In genomic region chrX:44951572-44952067, GRCh38 we compare ENCODE assay signal across 22 cellular contexts.
A peak's percentile ranks its signal among the peaks of the same experiment; 100 is the strongest.
DNase-seq lines count a peak whose midpoint lies in the region; ATAC-seq and TF ChIP-seq lines count a peak whose summit lies in the region.
"Had no signal": no experiment of that assay in that cellular context is flagged by ENCODE, and none has a peak within 500 bp of the region (broad histone marks: within the 10 kb centered on the region; RNA-seq: fewer than 3 reads in every experiment).

No MANE protein-coding gene starts in this region.

- no peaks in the 10 kb centered on the region for H3K9me2 ChIP-seq in PC-3 (replicated peaks; ENCODE audit: low read length)

- no peak for ATAC-seq in PC-3
- ATAC-seq: left lobe of liver had no signal

- no peaks in the 10 kb centered on the region for H3F3A ChIP-seq in PC-3 (ENCODE audit: low read length, unreplicated experiment)

- peaks cover 14% of the 10 kb centered on the region for H4K20me1 ChIP-seq in PC-3 (ENCODE audit: low read length)

- H3K4me1 Mint-ChIP-seq in Calu3 (ENCODE audit: low read depth, unreplicated experiment) (peaks cover 35% of the 10 kb centered on the region), endothelial cell (ENCODE audit: unreplicated experiment) (peaks cover 26% of the 10 kb centered on the region), mesothelial cell of epicardium (peaks cover 51% of the 10 kb centered on the region)

- 34% methylated on average over 2 of the region's 2 CpGs for WGBS in HUES64

- intact Hi-C loops in Calu3 (cut with micrococcal nuclease; ENCODE audit: unreplicated experiment), result no loop called here
- intact Hi-C loops in PC-3 (cut with micrococcal nuclease), result no loop called here

- TSS peak; percentile 78 for BruUV-seq in Calu3 (replicated peaks; lab: Mats Ljungman, UMichigan)
- no TSS peak for BruUV-seq in PC-3 (replicated peaks; lab: Mats Ljungman, UMichigan)

- H3K4me1 ChIP-seq in HUES64 (ENCODE audit: insufficient read depth, low read length) (peaks cover 27% of the 10 kb centered on the region; the same call in 1 of the 2 replicates), PC-3 (ENCODE audit: insufficient read depth, low read length) (peaks cover 28% of the 10 kb centered on the region)

- H3K79me2 ChIP-seq in PC-3 (ENCODE audit: low read length), result peaks cover 99% of the 10 kb centered on the region

- H3K9ac ChIP-seq in HUES64 (ENCODE audit: low read depth, low read length), result peak overlapping the region; percentile 92
- no peak overlapping the region for H3K9ac ChIP-seq in PC-3 (ENCODE audit: low read length)

- POLR2A ChIA-PET in PC-3 (lab: Charles Lee; ENCODE audit: unreplicated experiment), result no interaction called here

- H3K36me3 ChIP-seq in HUES64 (ENCODE audit: insufficient read depth, low read length) (no peaks in the 10 kb centered on the region), PC-3 (ENCODE audit: low read depth, low read length) (no peaks in the 10 kb centered on the region)
- H3K36me3 ChIP-seq: pancreas, suprapubic skin had no signal

- H3K4me3 Mint-ChIP-seq in Calu3 (ENCODE audit: low read depth, unreplicated experiment) (no peak overlapping the region), endothelial cell (ENCODE audit: unreplicated experiment) (peak overlapping the region; percentile 89), mesothelial cell of epicardium (peak overlapping the region; percentile 72)
- H3K4me3 Mint-ChIP-seq: activated CD4-positive, alpha-beta T cell treated with anti-CD3 and anti-CD28 coated beads, Interleukin-2, amount 10 ng/mL, durations not matched to agents 24 days and 14 days; activated naive CD8-positive, alpha-beta T cell had no signal

- H3K27ac ChIP-seq in HUES64 (ENCODE audit: low read depth, low read length), result peak overlapping the region; percentile 80
- no peak overlapping the region for H3K27ac ChIP-seq in PC-3 (ENCODE audit: low read length)
- H3K27ac ChIP-seq: pancreas, suprapubic skin had no signal

- peak overlapping the region; percentile 14 for H3K27ac Mint-ChIP-seq in Calu3 (ENCODE audit: unreplicated experiment)
- H3K27ac Mint-ChIP-seq in endothelial cell (ENCODE audit: unreplicated experiment), result peak overlapping the region; percentile 97
- H3K27ac Mint-ChIP-seq in mesothelial cell of epicardium, result peak overlapping the region; percentile 92
- H3K27ac Mint-ChIP-seq: activated CD4-positive, alpha-beta T cell treated with anti-CD3 and anti-CD28 coated beads, Interleukin-2, amount 10 ng/mL, durations not matched to agents 24 days and 14 days; activated naive CD8-positive, alpha-beta T cell had no signal

- H3K27me3 ChIP-seq in HUES64 (ENCODE audit: insufficient read depth, low read length) (no peaks in the 10 kb centered on the region), PC-3 (ENCODE audit: low read length) (no peaks in the 10 kb centered on the region)
- H3K27me3 ChIP-seq: pancreas, suprapubic skin had no signal

- H3K36me3 Mint-ChIP-seq in Calu3 (ENCODE audit: insufficient read depth, unreplicated experiment) (peaks cover 2% of the 10 kb centered on the region), endothelial cell (ENCODE audit: low read depth, unreplicated experiment) (no peaks in the 10 kb centered on the region), mesothelial cell of epicardium (peaks cover 2% of the 10 kb centered on the region)
- H3K36me3 Mint-ChIP-seq: activated naive CD8-positive, alpha-beta T cell had no signal

- H3K9me3 ChIP-seq in HUES64 (ENCODE audit: insufficient read depth, low read depth, low read length), result no peaks in the 10 kb centered on the region
- H3K9me3 ChIP-seq in PC-3 (ENCODE audit: low read length), result no peaks in the 10 kb centered on the region
- H3K9me3 ChIP-seq: pancreas, suprapubic skin had no signal

- H3K27me3 Mint-ChIP-seq in Calu3 (ENCODE audit: unreplicated experiment) (no peaks in the 10 kb centered on the region), endothelial cell (ENCODE audit: unreplicated experiment) (no peaks in the 10 kb centered on the region), mesothelial cell of epicardium (ENCODE audit: low read depth) (no peaks in the 10 kb centered on the region)
- H3K27me3 Mint-ChIP-seq: activated CD4-positive, alpha-beta T cell treated with anti-CD3 and anti-CD28 coated beads, Interleukin-2, amount 10 ng/mL, durations not matched to agents 24 days and 14 days; activated naive CD8-positive, alpha-beta T cell had no signal

- CTCF ChIA-PET in Calu3 (lab: Charles Lee), result no interaction called here
- CTCF ChIA-PET in PC-3 (lab: Charles Lee), result no interaction called here

- H2AFZ ChIP-seq in PC-3 (ENCODE audit: low read length), result no peak overlapping the region

- DNase-seq in Calu3, result no peak
- DNase-seq in endothelial cell (ENCODE audit: low spot score), result no peak
- DNase-seq in mesothelial cell of epicardium (ENCODE audit: low spot score in 2 of 2, unreplicated experiment in 2 of 2), result no peak
- no peak for DNase-seq in PC-3
- DNase-seq in activated CD8-positive, alpha-beta memory T cell treated with anti-CD3 and anti-CD28 coated beads, Interleukin-2, amount 50 U/mL, for 48 hours, result no peak
- DNase-seq in amniotic stem cell (lab: John Stamatoyannopoulos, UW), result no peak
- DNase-seq: activated CD4-positive, alpha-beta T cell treated with anti-CD3 and anti-CD28 coated beads, Interleukin-2, amount 10 ng/mL, durations not matched to agents 24 days and 14 days; caudate nucleus; effector CD8-positive, alpha-beta T cell; GF-D8; hippocampal formation; MV-4-11; NCI-H2029; NCI-H510A; pancreas; SIG-M5; stimulated activated CD4-positive, alpha-beta T cell treated with anti-CD3 and anti-CD28 coated beads, Interleukin-4, amount 100 ng/mL, for 24 hours; T-helper 9 cell had no signal

- no peak overlapping the region for H3K4me2 ChIP-seq in PC-3 (ENCODE audit: low read length)

- TF ChIP-seq CTCF in Calu3 (IDR thresholded peaks at IDR 0.05; ENCODE audit: unreplicated experiment), result no peak
- no peak for TF ChIP-seq CTCF in endothelial cell (IDR thresholded peaks at IDR 0.05; ENCODE audit: unreplicated experiment)
- no peak for TF ChIP-seq CTCF in mesothelial cell of epicardium (IDR thresholded peaks at IDR 0.05; ENCODE audit: unreplicated experiment)
- no peak for TF ChIP-seq CTCF in PC-3 (conservative IDR thresholded peaks at IDR 0.05; ENCODE audit: low read depth, low read length)

- H3K9me3 Mint-ChIP-seq in Calu3 (ENCODE audit: low read depth, unreplicated experiment) (no peaks in the 10 kb centered on the region), endothelial cell (ENCODE audit: unreplicated experiment) (no peaks in the 10 kb centered on the region), mesothelial cell of epicardium (peaks cover 6% of the 10 kb centered on the region)
- H3K9me3 Mint-ChIP-seq: activated CD4-positive, alpha-beta T cell treated with anti-CD3 and anti-CD28 coated beads, Interleukin-2, amount 10 ng/mL, durations not matched to agents 24 days and 14 days had no signal

- peak overlapping the region; percentile 64 for H3K4me3 ChIP-seq in HUES64 (ENCODE audit: low read length)
- H3K4me3 ChIP-seq in PC-3 (ENCODE audit: low read length), result no peak overlapping the region
- H3K4me3 ChIP-seq: pancreas, suprapubic skin had no signal

Comparison
In these comparisons a context has a peak if more than half of its experiments do, and no peak if none do; other contexts are left out.
1. H3K27ac Mint-ChIP-seq: peak in every context shown above with its lines; median percentile 97 in endothelial cell; 92 in mesothelial cell of epicardium; 14 in Calu3.